In the genomic region with DNA sequence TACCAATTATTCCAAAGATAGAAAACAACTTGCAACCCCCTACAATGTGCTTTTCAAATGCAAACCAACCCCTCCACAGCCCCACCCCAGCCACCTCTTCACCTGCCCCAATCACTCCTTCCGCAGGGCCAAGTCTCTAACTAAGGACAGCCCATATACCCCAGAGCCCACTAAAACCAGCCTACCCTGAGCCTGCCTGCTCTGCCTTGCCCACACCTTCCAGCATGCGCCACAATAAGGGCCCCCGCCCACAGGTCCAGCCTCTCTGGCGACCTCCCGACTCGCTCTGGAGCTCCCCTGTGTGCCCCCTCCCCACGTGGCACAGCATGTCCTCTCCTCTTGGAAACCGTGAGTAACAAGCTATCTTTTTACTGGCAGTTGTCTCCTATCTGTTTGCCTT, we compare ENCODE assay signal across 1 cellular context.
A peak's percentile ranks its signal among the peaks of the same experiment; 100 is the strongest.
TF ChIP-seq lines count a peak whose summit lies in the region.

No MANE protein-coding gene starts in this region.

TF ChIP-seq in WTC11, 78 proteins besides CTCF, POLR2A, EP300 and RAD21 (continued from another document):
- TF ChIP-seq AR (CRISPR knock-in tag; IDR thresholded peaks at IDR 0.05): no peak
- no peak for TF ChIP-seq ZNF317 (CRISPR knock-in tag; IDR thresholded peaks at IDR 0.05; ENCODE audit: borderline replicate concordance, low read depth)
- no peak for TF ChIP-seq ZNF281 (CRISPR knock-in tag; IDR thresholded peaks at IDR 0.05)
- no peak for TF ChIP-seq KAT7 (CRISPR knock-in tag; IDR thresholded peaks at IDR 0.05; ENCODE audit: borderline replicate concordance)
- no peak for TF ChIP-seq ATF6 (CRISPR knock-in tag; IDR thresholded peaks at IDR 0.05)
- TF ChIP-seq, protein P1, sequence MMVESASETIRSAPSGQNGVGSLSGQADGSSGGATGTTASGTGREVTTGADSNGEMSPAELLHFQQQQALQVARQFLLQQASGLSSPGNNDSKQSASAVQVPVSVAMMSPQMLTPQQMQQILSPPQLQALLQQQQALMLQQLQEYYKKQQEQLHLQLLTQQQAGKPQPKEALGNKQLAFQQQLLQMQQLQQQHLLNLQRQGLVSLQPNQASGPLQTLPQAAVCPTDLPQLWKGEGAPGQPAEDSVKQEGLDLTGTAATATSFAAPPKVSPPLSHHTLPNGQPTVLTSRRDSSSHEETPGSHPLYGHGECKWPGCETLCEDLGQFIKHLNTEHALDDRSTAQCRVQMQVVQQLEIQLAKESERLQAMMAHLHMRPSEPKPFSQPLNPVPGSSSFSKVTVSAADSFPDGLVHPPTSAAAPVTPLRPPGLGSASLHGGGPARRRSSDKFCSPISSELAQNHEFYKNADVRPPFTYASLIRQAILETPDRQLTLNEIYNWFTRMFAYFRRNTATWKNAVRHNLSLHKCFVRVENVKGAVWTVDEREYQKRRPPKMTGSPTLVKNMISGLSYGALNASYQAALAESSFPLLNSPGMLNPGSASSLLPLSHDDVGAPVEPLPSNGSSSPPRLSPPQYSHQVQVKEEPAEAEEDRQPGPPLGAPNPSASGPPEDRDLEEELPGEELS (CRISPR knock-in tag; IDR thresholded peaks at IDR 0.05): 0 out of 2 replicates have a peak, but pooled peaks have one; percentile 22
- TF ChIP-seq NFE2L1 (CRISPR knock-in tag; IDR thresholded peaks at IDR 0.05): no peak
- TF ChIP-seq FOXJ3 (CRISPR knock-in tag; IDR thresholded peaks at IDR 0.05; ENCODE audit: borderline replicate concordance): no peak
